In genomic region chr9:131837316-131837715, GRCh38 we compare ENCODE assay signal across 10 cellular contexts.
DNase-seq lines count a peak whose midpoint lies in the region; ATAC-seq, FAIRE-seq and TF ChIP-seq lines count a peak whose summit lies in the region.
"Had no signal": no experiment of that assay in that cellular context is flagged by ENCODE, and none has a peak within 500 bp of the region (broad histone marks: within the 10 kb centered on the region; RNA-seq: fewer than 3 reads in every experiment).

No MANE protein-coding gene starts in this region.

- TF ChIP-seq CTCF in Calu3 (IDR thresholded peaks at IDR 0.05; ENCODE audit: unreplicated experiment) (no peak), WTC11 (IDR thresholded peaks at IDR 0.05) (no peak), GM20000 (IDR thresholded peaks at IDR 0.05; ENCODE audit: extremely low read depth, missing control alignments) (no peak)

- H3K4me1 Mint-ChIP-seq in Calu3 (ENCODE audit: low read depth, unreplicated experiment), result no peaks in the 10 kb centered on the region
- peaks cover 17% of the 10 kb centered on the region for H3K4me1 Mint-ChIP-seq in WTC11

- POLR2A ChIA-PET in WTC11 (lab: Charles Lee), result no interaction called here

- CTCF ChIA-PET in Calu3 (lab: Charles Lee), result no interaction called here
- CTCF ChIA-PET in WTC11 (lab: Charles Lee), result interaction anchor here (0.8 to 1.2 kb wide), 2 partner anchors 17 to 100 kb away, joined by 3 to 4 read pairs; no protein-coding TSS in a partner anchor

- peak; percentile 14 for DNase-seq in Calu3
- DNase-seq in HTR-8/SVneo (ENCODE audit: insufficient read length, low spot score), result peak; percentile 18
- DNase-seq in WTC11 (ENCODE audit: low spot score), result peak; percentile 46
- no peak for DNase-seq in left lobe of liver (ENCODE audit: low spot score)
- no peak for DNase-seq in NCI-H1417 treated with DMSO at 0.1 percent for 48 hours (lab: John Stamatoyannopoulos, UW)
- no peak for DNase-seq in GM20000 (ENCODE audit: low spot score)
- no peak for DNase-seq in medulla oblongata (ENCODE audit: extremely low spot score)
- DNase-seq: activated naive CD4-positive, alpha-beta T cell treated with Interleukin-2 at 50 U/mL for 16 hours; stimulated activated CD4-positive, alpha-beta T cell treated with anti-CD3 and anti-CD28 coated beads, Interleukin-12 subunit alpha, Interleukin-12 subunit beta, amount 100 ng/mL, for 4 hours had no signal

- FAIRE-seq in HTR-8/SVneo (lab: Jason Lieb, UNC), result no peak

- no peak overlapping the region for H3K4me3 Mint-ChIP-seq in Calu3 (ENCODE audit: low read depth, unreplicated experiment)
- H3K4me3 Mint-ChIP-seq in WTC11, result no peak overlapping the region

- H3K27ac Mint-ChIP-seq in Calu3 (ENCODE audit: unreplicated experiment) (no peak overlapping the region), WTC11 (no peak overlapping the region)

- BruUV-seq in Calu3 (replicated peaks; lab: Mats Ljungman, UMichigan), result no TSS peak

- H3K36me3 Mint-ChIP-seq in Calu3 (ENCODE audit: insufficient read depth, unreplicated experiment), result no peaks in the 10 kb centered on the region
- peaks cover 4% of the 10 kb centered on the region; the same call in 1 of the 2 replicates for H3K36me3 Mint-ChIP-seq in WTC11

- H3K9me3 Mint-ChIP-seq in Calu3 (ENCODE audit: low read depth, unreplicated experiment) (no peaks in the 10 kb centered on the region), WTC11 (peaks cover 9% of the 10 kb centered on the region)

- peaks cover 64% of the 10 kb centered on the region for H3K27me3 Mint-ChIP-seq in Calu3 (ENCODE audit: unreplicated experiment)
- H3K27me3 Mint-ChIP-seq in WTC11 (ENCODE audit: low read depth), result peaks cover 5% of the 10 kb centered on the region; the same call in 1 of the 2 replicates

- intact Hi-C loops in Calu3 (cut with micrococcal nuclease; ENCODE audit: unreplicated experiment), result no loop called here

- ATAC-seq in WTC11, result peak; percentile 62
- peak; percentile 76 for ATAC-seq in left lobe of liver
- no peak for ATAC-seq in GM18868 (IDR thresholded peaks at IDR 0.05; ENCODE audit: unreplicated experiment)

TF ChIP-seq in WTC11, 78 proteins besides CTCF, POLR2A, EP300 and RAD21:
- TF ChIP-seq MAX (CRISPR knock-in tag; IDR thresholded peaks at IDR 0.05) (no peak), GTF2I (CRISPR knock-in tag; conservative IDR thresholded peaks at IDR 0.05) (no peak), PRRX2 (CRISPR knock-in tag; IDR thresholded peaks at IDR 0.05) (no peak), TP53 (CRISPR knock-in tag; IDR thresholded peaks at IDR 0.05) (0 out of 2 replicates have a peak, but pooled peaks have one; percentile 35), ZBTB43 (CRISPR knock-in tag; IDR thresholded peaks at IDR 0.05) (no peak), ESRRA (CRISPR knock-in tag; IDR thresholded peaks at IDR 0.05; ENCODE audit: borderline replicate concordance) (no peak), AR (CRISPR knock-in tag; IDR thresholded peaks at IDR 0.05) (no peak), ZNF416 (CRISPR knock-in tag; IDR thresholded peaks at IDR 0.05) (no peak)
- TF ChIP-seq, protein P1, sequence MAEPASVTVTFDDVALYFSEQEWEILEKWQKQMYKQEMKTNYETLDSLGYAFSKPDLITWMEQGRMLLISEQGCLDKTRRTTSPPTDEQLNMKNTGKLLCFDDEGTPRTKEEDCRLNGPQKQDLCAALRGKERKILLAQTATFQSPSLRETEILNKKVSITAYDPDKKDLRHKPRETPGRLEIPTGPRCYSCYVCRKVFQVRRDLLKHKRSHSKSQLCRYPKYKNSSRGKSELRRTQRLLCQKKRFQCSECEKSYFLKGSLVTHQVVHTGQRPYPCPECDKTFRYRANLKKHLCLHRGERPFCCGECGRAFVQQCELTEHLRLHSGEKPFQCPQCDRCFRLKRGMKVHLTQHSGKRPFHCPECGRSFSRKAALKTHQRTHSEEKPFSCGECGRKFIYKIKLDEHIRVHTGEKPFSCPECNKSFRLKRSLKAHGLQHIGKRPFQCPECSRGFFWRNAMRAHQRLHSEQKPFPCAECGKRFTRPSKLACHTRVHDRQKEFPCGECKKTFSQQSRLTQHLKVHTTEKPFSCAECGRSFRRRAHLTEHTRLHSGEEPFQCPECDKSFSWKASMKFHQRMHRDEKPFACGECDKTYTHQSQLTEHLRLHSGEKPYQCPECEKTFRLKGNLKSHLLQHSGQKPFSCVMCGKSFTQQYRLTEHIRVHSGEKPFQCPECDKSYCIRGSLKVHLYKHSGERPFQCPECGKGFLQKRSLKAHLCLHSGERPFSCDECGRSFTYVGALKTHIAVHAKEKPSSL (CRISPR knock-in tag; conservative IDR thresholded peaks at IDR 0.05), result no peak
- TF ChIP-seq, protein P2, sequence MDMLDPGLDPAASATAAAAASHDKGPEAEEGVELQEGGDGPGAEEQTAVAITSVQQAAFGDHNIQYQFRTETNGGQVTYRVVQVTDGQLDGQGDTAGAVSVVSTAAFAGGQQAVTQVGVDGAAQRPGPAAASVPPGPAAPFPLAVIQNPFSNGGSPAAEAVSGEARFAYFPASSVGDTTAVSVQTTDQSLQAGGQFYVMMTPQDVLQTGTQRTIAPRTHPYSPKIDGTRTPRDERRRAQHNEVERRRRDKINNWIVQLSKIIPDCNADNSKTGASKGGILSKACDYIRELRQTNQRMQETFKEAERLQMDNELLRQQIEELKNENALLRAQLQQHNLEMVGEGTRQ (CRISPR knock-in tag; IDR thresholded peaks at IDR 0.05), result peak; percentile 11; the same call in 1 of the 2 replicates

Comparison
In these comparisons a context has a peak if more than half of its experiments do, and no peak if none do; other contexts are left out.
1. DNase-seq: peak in Calu3 (single experiment), HTR-8/SVneo (single experiment) and WTC11 (single experiment); none in left lobe of liver (single experiment), NCI-H1417 treated with DMSO at 0.1 percent for 48 hours (single experiment), GM20000 (single experiment) and medulla oblongata (single experiment).